ENCODE assay signal across 13 cellular contexts in genomic region chr6:69816017-69816416, GRCh38. TPM values are rescaled to one million over a fixed set of nuclear protein-coding genes. Genes with fewer than 3 reads are reported as not detected.
A peak's percentile ranks its signal among the peaks of the same experiment; 100 is the strongest.
DNase-seq lines count a peak whose midpoint lies in the region; ATAC-seq and TF ChIP-seq lines count a peak whose summit lies in the region.
"Had no signal": no experiment of that assay in that cellular context is flagged by ENCODE, and none has a peak within 500 bp of the region (broad histone marks: within the 10 kb centered on the region; RNA-seq: fewer than 3 reads in every experiment).

No MANE protein-coding gene starts in this region.

- H3K9me2 ChIP-seq in GM23248 (ENCODE audit: insufficient read depth), result no peaks in the 10 kb centered on the region

- H3K4me1 Mint-ChIP-seq in activated naive CD8-positive, alpha-beta T cell (ENCODE audit: low read depth), result peaks cover 53% of the 10 kb centered on the region

- H2AFZ ChIP-seq in GM23248, result no peak overlapping the region

- no peaks in the 10 kb centered on the region for H3K9me3 ChIP-seq in GM23248 (ENCODE audit: low read depth)
- H3K9me3 ChIP-seq: ascending aorta, SJSA1 had no signal

- no peak overlapping the region for H3K27ac ChIP-seq in GM23248
- H3K27ac ChIP-seq: ascending aorta, SJSA1 had no signal

- H3K27ac Mint-ChIP-seq in activated naive CD8-positive, alpha-beta T cell, result peak overlapping the region; percentile 93

- peak overlapping the region; percentile 81 for H3K4me3 Mint-ChIP-seq in activated naive CD8-positive, alpha-beta T cell

- in situ Hi-C loops in GM23248 (cut with MboI), result no loop called here

- no peaks in the 10 kb centered on the region for H3F3A ChIP-seq in GM23248 (ENCODE audit: insufficient read depth)

- H3K4me1 ChIP-seq in GM23248 (ENCODE audit: insufficient read depth), result no peaks in the 10 kb centered on the region
- H3K4me1 ChIP-seq: ascending aorta, SJSA1 had no signal

- no peaks in the 10 kb centered on the region for H3K9me3 Mint-ChIP-seq in activated naive CD8-positive, alpha-beta T cell (ENCODE audit: low read depth)

- no peak for TF ChIP-seq CTCF in GM12864 (IDR thresholded peaks at IDR 0.05; ENCODE audit: low read depth, low read length, missing control alignments)

- H3K27me3 ChIP-seq in GM23248 (replicated peaks; ENCODE audit: insufficient read depth), result no peaks in the 10 kb centered on the region
- H3K27me3 ChIP-seq: ascending aorta, SJSA1 had no signal

- H3K27me3 Mint-ChIP-seq in activated naive CD8-positive, alpha-beta T cell, result no peaks in the 10 kb centered on the region

- WGBS in GM23248 (ENCODE audit: low coverage in 1 of 2, low lambda C conversion rate in 2 of 2, missing lambda C conversion rate in 2 of 2), 2 experiments, result 79 to 83% methylated on average over 1 of the region's 1 CpG

- no peak overlapping the region for H3K9ac ChIP-seq in GM23248

- H3K79me2 ChIP-seq in GM23248 (ENCODE audit: insufficient read depth), result no peaks in the 10 kb centered on the region

- H3K4me3 ChIP-seq in GM12864 (ENCODE audit: low read depth, low read length) (peak overlapping the region; percentile 10; the same call in 1 of the 2 replicates), GM23248 (no peak overlapping the region)
- H3K4me3 ChIP-seq: ascending aorta, SJSA1 had no signal

- H3K4me2 ChIP-seq in GM23248 (ENCODE audit: unreplicated experiment), result no peak overlapping the region

- H3K36me3 ChIP-seq in GM23248 (ENCODE audit: low read depth), result no peaks in the 10 kb centered on the region
- H3K36me3 ChIP-seq: ascending aorta, SJSA1 had no signal

- ATAC-seq in GM19467 (IDR thresholded peaks at IDR 0.05; ENCODE audit: unreplicated experiment) (peak; percentile 63), HG03108 (IDR thresholded peaks at IDR 0.05; ENCODE audit: unreplicated experiment) (peak; percentile 69)

- no peaks in the 10 kb centered on the region for H4K20me1 ChIP-seq in GM23248 (ENCODE audit: insufficient read depth)

- no peak for DNase-seq in GM12864 (ENCODE audit: low read depth)
- no peak for DNase-seq in GM23248
- no peak for DNase-seq in NCI-H2227 treated with DMSO at 0.1 percent for 48 hours (lab: John Stamatoyannopoulos, UW)
- DNase-seq in NCI-H446 treated with DMSO at 0.1 percent for 48 hours (lab: John Stamatoyannopoulos, UW), result no peak
- no peak for DNase-seq in globus pallidus (ENCODE audit: low spot score)
- DNase-seq: head of caudate nucleus had no signal

- no peaks in the 10 kb centered on the region for H3K36me3 Mint-ChIP-seq in activated naive CD8-positive, alpha-beta T cell

RNA-seq across cellular contexts. Expression of gene LMBRD1, which starts 19.2 kb away (rescaled TPM):
- 30.5 and 36.7 TPM in 2 replicates for total RNA-seq in GM23248 (2014; rRNA removed; shearing (Covaris generic))
- polyA plus RNA-seq in GM23248 (2016; fragmentation: Nextera tagmentation; extraction: Ambion mirVana), result 41.6 and 42.0 TPM in 2 replicates

RNA-seq across cellular contexts. Expression of gene COL19A1, which starts 50.3 kb away (rescaled TPM):
- total RNA-seq in GM23248 (2014; rRNA removed; shearing (Covaris generic)), result not detected in 2 replicates
- not detected in 2 replicates for polyA plus RNA-seq in GM23248 (2016; fragmentation: Nextera tagmentation; extraction: Ambion mirVana)
- total RNA-seq: ascending aorta, renal cortical epithelial cell, SJSA1, subcutaneous adipose tissue had no signal
